In the genomic region with DNA sequence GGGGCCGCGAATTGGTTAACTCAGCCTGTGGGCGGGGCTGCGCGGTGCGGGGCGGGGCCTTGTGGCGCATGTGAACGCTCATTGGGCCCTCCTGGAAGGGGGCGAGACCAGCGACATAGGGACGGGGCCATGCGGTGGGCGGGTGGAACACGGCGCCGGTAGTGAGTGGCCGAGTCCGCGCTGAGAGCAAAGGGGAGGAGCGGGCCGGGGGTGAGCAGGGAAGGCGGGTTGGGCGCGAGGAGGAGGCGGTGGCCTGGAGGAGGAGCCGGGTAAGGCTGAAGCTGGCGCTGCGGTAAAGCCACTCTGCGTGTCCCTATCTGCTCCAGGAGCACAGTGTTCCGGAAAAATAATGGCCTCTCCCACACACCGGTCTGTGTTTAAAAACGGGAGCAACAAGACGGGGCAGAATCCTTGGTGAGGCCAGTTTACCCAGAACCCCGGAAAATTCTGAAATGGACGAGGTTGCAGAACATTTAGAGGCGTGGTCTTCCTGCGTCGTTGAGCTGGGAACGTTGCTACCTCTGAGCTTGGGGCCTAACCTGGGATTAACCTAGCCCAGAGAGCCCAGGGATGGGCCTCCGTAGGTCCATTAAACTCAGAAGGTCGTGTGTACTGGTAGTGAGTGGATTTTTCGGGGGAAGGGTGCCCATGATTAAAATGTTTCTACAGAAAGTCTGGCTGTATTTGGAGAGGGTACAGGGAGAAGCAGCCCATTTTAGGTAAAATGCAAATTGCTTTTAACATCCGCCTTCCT, we compare ENCODE assay signal across 8 cellular contexts. TPM values are rescaled to one million over a fixed set of nuclear protein-coding genes. Genes with fewer than 3 reads are reported as not detected.
DNase-seq lines count a peak whose midpoint lies in the region; ATAC-seq lines count a peak whose summit lies in the region.

No MANE protein-coding gene starts in this region.

- H3K27ac Mint-ChIP-seq in IgD-negative memory B cell: peak overlapping the region; percentile 75 to 98 (median 95)

- H3K36me3 ChIP-seq in mucosa of rectum (ENCODE audit: control insufficient read depth in 2 of 2, insufficient read depth in 2 of 2, low read length in 2 of 2): no peaks in the 10 kb centered on the region

- ATAC-seq in GM21576 (IDR thresholded peaks at IDR 0.05; ENCODE audit: unreplicated experiment): peak; percentile 92

- H3K9me3 Mint-ChIP-seq in IgD-negative memory B cell: no peaks in the 10 kb centered on the region

- peaks cover under 1% of the 10 kb centered on the region for H3K36me3 Mint-ChIP-seq in IgD-negative memory B cell

- H3K27me3 Mint-ChIP-seq in IgD-negative memory B cell: no peaks in the 10 kb centered on the region

- peak overlapping the region; percentile 90 to 94 for H3K9ac ChIP-seq in mucosa of rectum (ENCODE audit: low read depth in 1 of 2, low read length in 2 of 2)

- no peaks in the 10 kb centered on the region for H3K27me3 ChIP-seq in mucosa of rectum (ENCODE audit: control insufficient read depth in 2 of 2, insufficient read depth in 2 of 2, low read length in 2 of 2)

- no peaks in the 10 kb centered on the region for H3K9me3 ChIP-seq in mucosa of rectum (ENCODE audit: control insufficient read depth in 2 of 2, low read length in 2 of 2)

- peak overlapping the region; percentile 87 to 88 for H3K4me3 ChIP-seq in mucosa of rectum (ENCODE audit: low read length in 2 of 2)

- peak overlapping the region; percentile 85 for H3K27ac ChIP-seq in epithelial cell of prostate
- H3K27ac ChIP-seq in mucosa of rectum (ENCODE audit: low read depth in 2 of 2, low read length in 2 of 2): peak overlapping the region; percentile 92 to 98

- H3K4me3 Mint-ChIP-seq in IgD-negative memory B cell: peak overlapping the region; percentile 92 to 99 (median 96)

- H3K4me1 Mint-ChIP-seq in IgD-negative memory B cell: peaks cover 14 to 18% (median 16%) of the 10 kb centered on the region in 3 donors

- peaks cover 21 to 26% of the 10 kb centered on the region in 2 donors for H3K4me1 ChIP-seq in mucosa of rectum (ENCODE audit: control insufficient read depth in 2 of 2, insufficient read depth in 2 of 2, low read length in 2 of 2)

- peak; percentile 99 for DNase-seq in DMS153 (lab: John Stamatoyannopoulos, UW)
- DNase-seq in OCI-M1 (lab: John Stamatoyannopoulos, UW): peak; percentile 99
- DNase-seq in activated T-cell treated with anti-CD3 and anti-CD28 coated beads for 48 hours (ENCODE audit: low read depth): peak; percentile 100
- peak; percentile 93 for DNase-seq in epithelial cell of prostate (ENCODE audit: low read depth, low spot score)
- DNase-seq in stimulated activated CD8-positive, alpha-beta memory T cell treated with anti-CD3 and anti-CD28 coated beads, Interleukin-4, amount 100 ng/mL, for 4 hours (ENCODE audit: low read depth in 2 of 2, low spot score in 1 of 2): peak; percentile 100

RNA-seq across cellular contexts. Expression of gene CTNNBIP1, which starts 0.5 kb away (rescaled TPM):
- 10.0 TPM for polyA plus RNA-seq in IgD-negative memory B cell

RNA-seq across cellular contexts. Expression of gene LZIC, which starts 32.6 kb away (rescaled TPM):
- 30.0 TPM for polyA plus RNA-seq in IgD-negative memory B cell

RNA-seq across cellular contexts. Expression of gene NMNAT1, which starts 32.7 kb away (rescaled TPM):
- polyA plus RNA-seq in IgD-negative memory B cell: 7.9 TPM

Comparison
In these comparisons a context has a peak if more than half of its experiments do, and no peak if none do; other contexts are left out.
1. Peak in every context shown above with its lines: DNase-seq, ATAC-seq, H3K4me3 ChIP-seq and H3K27ac ChIP-seq.